ENCODE assay signal across 1 cellular context in the genomic region with DNA sequence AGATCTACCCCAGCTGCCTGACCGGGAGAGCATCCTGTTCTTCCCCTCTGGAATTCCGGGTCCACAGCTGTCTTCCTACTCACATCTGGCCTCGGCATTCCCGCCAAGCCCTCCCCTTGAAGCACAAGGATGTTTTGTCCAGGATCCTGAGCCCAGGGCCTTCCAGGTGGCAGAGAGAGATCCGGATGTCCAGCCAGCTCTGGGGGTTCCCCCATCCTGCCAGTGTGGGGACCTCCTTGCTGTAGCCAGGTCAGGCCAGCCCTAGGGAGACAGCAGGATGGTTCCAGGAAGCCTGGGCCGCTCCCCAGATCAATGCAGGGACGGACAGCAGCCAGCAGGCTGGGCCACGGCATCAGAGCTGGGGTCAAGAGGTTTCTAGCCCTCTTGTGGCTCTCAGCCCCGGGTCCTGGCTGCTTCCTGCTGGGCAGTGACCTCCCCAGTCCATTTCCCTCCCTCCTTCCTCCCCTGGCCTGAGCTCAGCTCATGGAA.
TF ChIP-seq lines count a peak whose summit lies in the region.

No MANE protein-coding gene starts in this region.

TF ChIP-seq in HepG2, 621 proteins besides CTCF, POLR2A, EP300 and RAD21 (continued from another document):
- TF ChIP-seq PITX1 (CRISPR knock-in tag; IDR thresholded peaks at IDR 0.05) (no peak), ZNF441 (CRISPR knock-in tag; IDR thresholded peaks at IDR 0.05; ENCODE audit: borderline replicate concordance) (no peak), HDAC1 (CRISPR knock-in tag; IDR thresholded peaks at IDR 0.05) (no peak), ZNF569 (CRISPR knock-in tag; IDR thresholded peaks at IDR 0.05; ENCODE audit: borderline replicate concordance) (no peak)
- TF ChIP-seq, protein P1, sequence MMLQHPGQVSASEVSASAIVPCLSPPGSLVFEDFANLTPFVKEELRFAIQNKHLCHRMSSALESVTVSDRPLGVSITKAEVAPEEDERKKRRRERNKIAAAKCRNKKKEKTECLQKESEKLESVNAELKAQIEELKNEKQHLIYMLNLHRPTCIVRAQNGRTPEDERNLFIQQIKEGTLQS (CRISPR knock-in tag; IDR thresholded peaks at IDR 0.05): no peak
